9 cellular contexts compared by ENCODE assay signal in the genomic region with DNA sequence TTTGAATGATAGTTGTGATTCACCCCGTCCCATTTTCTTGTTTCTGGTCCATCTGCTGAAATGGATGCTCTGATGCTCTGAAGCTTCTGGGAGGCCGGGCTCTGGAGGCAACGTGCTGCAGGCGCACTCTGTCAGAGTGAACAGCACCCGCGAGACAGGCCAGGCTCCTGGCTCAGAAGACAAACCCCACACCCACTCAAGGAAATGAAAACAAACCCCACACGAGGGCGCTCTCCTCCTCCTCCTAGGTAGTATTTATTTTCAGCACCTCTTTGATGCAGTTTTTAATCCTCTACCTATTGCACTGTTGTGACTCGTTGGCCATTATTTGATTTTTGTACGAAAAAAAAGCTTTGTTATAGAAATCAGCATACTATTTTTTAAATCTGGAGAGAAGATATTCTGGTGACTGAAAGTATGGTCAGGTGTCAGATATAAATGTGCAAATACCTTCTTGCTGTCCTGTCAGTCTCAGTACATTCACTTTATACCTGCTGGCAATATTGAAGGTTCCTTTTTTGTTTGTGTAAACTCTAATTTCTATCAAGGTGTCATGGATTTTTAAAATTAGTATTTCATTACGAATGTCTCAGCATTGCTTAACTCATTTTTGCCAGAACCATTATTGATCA. TPM values are rescaled to one million over a fixed set of nuclear protein-coding genes. Genes with fewer than 3 reads are reported as not detected.
DNase-seq lines count a peak whose midpoint lies in the region; ATAC-seq, FAIRE-seq and TF ChIP-seq lines count a peak whose summit lies in the region.
"Had no signal": no experiment of that assay in that cellular context is flagged by ENCODE, and none has a peak within 500 bp of the region (broad histone marks: within the 10 kb centered on the region; RNA-seq: fewer than 3 reads in every experiment).

No MANE protein-coding gene starts in this region.

- H3K4me1 ChIP-seq in Loucy (ENCODE audit: insufficient read depth, low read length, poor library complexity, severe bottlenecking) (no peaks in the 10 kb centered on the region), lung (ENCODE audit: control insufficient read depth in 2 of 2, insufficient read depth in 2 of 2, low read length in 2 of 2) (no peaks in the 10 kb centered on the region)

- H2AFZ ChIP-seq in Loucy (ENCODE audit: low read length) = no peak overlapping the region

- peak; percentile 76 for ATAC-seq in central memory CD8-positive, alpha-beta T cell (replicated peaks; ENCODE audit: extremely low read depth, poor library complexity, severe bottlenecking)
- no peak for ATAC-seq in lung (ENCODE audit: insufficient read depth, low FRiP score)
- no peak for ATAC-seq in GM18519 (IDR thresholded peaks at IDR 0.05; ENCODE audit: low FRiP score, unreplicated experiment)

- TF ChIP-seq CTCF in Loucy (conservative IDR thresholded peaks at IDR 0.05; ENCODE audit: low read length) (peak; percentile 73), lung (IDR thresholded peaks at IDR 0.05; ENCODE audit: control extremely low read depth, extremely low read depth) (peak; percentile 22)

- peaks cover 51% of the 10 kb centered on the region for H3K27me3 Mint-ChIP-seq in central memory CD8-positive, alpha-beta T cell

- H3K9ac ChIP-seq in Loucy (ENCODE audit: low read depth, low read length, poor library complexity, severe bottlenecking) = no peak overlapping the region

- H3K27ac ChIP-seq in lung (ENCODE audit: low read depth in 1 of 2, low read length in 1 of 2) = no peak overlapping the region

- peaks cover 5% of the 10 kb centered on the region for H3K4me1 Mint-ChIP-seq in central memory CD8-positive, alpha-beta T cell

- no peaks in the 10 kb centered on the region for H3K9me3 Mint-ChIP-seq in central memory CD8-positive, alpha-beta T cell

- H3K27me3 ChIP-seq in Loucy (ENCODE audit: insufficient read depth, low read length, poor library complexity, severe bottlenecking) = no peaks in the 10 kb centered on the region
- H3K27me3 ChIP-seq in lung (ENCODE audit: control insufficient read depth, insufficient read depth) = no peaks in the 10 kb centered on the region

- H3K4me3 ChIP-seq in Loucy (ENCODE audit: low read length, poor library complexity, severe bottlenecking) (no peak overlapping the region), lung (no peak overlapping the region)

- DNase-seq in activated CD4-positive, alpha-beta T cell treated with anti-CD3 and anti-CD28 coated beads for 24 hours (ENCODE audit: low read depth in 2 of 2) = peak; percentile 56 to 58
- peak; percentile 42 to 47 for DNase-seq in central memory CD8-positive, alpha-beta T cell (ENCODE audit: low spot score in 2 of 2)
- DNase-seq in lung (ENCODE audit: low spot score) (peak; percentile 57), OCI-M2 (lab: John Stamatoyannopoulos, UW; ENCODE audit: unreplicated experiment) (no peak)
- DNase-seq in stimulated activated CD8-positive, alpha-beta memory T cell treated with anti-CD3 and anti-CD28 coated beads, Interleukin-4, amount 100 ng/mL, for 1 hour (ENCODE audit: low read depth in 2 of 2, low spot score in 1 of 2) = peak; percentile 38 to 52

- H3K27ac Mint-ChIP-seq in central memory CD8-positive, alpha-beta T cell (ENCODE audit: low read depth) = no peak overlapping the region

- no peak overlapping the region for H3K4me2 ChIP-seq in Loucy (ENCODE audit: low read depth, low read length, poor library complexity, severe bottlenecking)

- 35 to 37% methylated on average over 11 of the region's 11 CpGs for WGBS in lung, 2 donors

- no peaks in the 10 kb centered on the region for H3K36me3 Mint-ChIP-seq in central memory CD8-positive, alpha-beta T cell (ENCODE audit: insufficient read depth)

- H3K9me3 ChIP-seq in Loucy (ENCODE audit: insufficient read depth, low read depth, low read length) (no peaks in the 10 kb centered on the region), lung (ENCODE audit: control insufficient read depth in 2 of 2, insufficient read depth in 1 of 2, low read length in 1 of 2) (peaks cover 0 to 5% of the 10 kb centered on the region in 2 donors)

- H3K36me3 ChIP-seq in Loucy (ENCODE audit: insufficient read depth, low read length) (no peaks in the 10 kb centered on the region), lung (ENCODE audit: control insufficient read depth in 2 of 2, insufficient read depth in 2 of 2, low read length in 2 of 2) (no peaks in the 10 kb centered on the region)

- H3K4me3 Mint-ChIP-seq in central memory CD8-positive, alpha-beta T cell = no peak overlapping the region

- peak; percentile 42 for FAIRE-seq in G401.6 (lab: Jason Lieb, UNC)
- FAIRE-seq: TTC549 had no signal

- H4K20me1 ChIP-seq in Loucy (ENCODE audit: insufficient read depth, low read length, poor library complexity, severe bottlenecking) = no peaks in the 10 kb centered on the region

- H3F3A ChIP-seq in Loucy (ENCODE audit: low read depth) = no peaks in the 10 kb centered on the region

- no peaks in the 10 kb centered on the region for H3K79me2 ChIP-seq in Loucy (ENCODE audit: insufficient read depth, low read length)

- H3K9me2 ChIP-seq in Loucy (replicated peaks; ENCODE audit: low read depth, low read length) = no peaks in the 10 kb centered on the region

RNA-seq across cellular contexts. Expression of a gene that starts 10.3 kb away (rescaled TPM):
- 10 to 100 TPM; 10.5 to 22.4 TPM for total RNA-seq in lung
- 1 to 10 TPM; 5.1 to 5.5 TPM for polyA plus RNA-seq in lung

RNA-seq across cellular contexts. Expression of a gene that starts 42.5 kb away (rescaled TPM):
- not detected for total RNA-seq in lung
- polyA plus RNA-seq in lung = not detected
